Comparison of ENCODE assay signal across 1 cellular context in genomic region chr4:78252773-78253172, GRCh38.
A peak's percentile ranks its signal among the peaks of the same experiment; 100 is the strongest.
TF ChIP-seq lines count a peak whose summit lies in the region.

No MANE protein-coding gene starts in this region.

TF ChIP-seq in H1, 55 proteins besides CTCF, POLR2A, EP300 and RAD21 (continued from another document):
- TF ChIP-seq, protein P1, sequence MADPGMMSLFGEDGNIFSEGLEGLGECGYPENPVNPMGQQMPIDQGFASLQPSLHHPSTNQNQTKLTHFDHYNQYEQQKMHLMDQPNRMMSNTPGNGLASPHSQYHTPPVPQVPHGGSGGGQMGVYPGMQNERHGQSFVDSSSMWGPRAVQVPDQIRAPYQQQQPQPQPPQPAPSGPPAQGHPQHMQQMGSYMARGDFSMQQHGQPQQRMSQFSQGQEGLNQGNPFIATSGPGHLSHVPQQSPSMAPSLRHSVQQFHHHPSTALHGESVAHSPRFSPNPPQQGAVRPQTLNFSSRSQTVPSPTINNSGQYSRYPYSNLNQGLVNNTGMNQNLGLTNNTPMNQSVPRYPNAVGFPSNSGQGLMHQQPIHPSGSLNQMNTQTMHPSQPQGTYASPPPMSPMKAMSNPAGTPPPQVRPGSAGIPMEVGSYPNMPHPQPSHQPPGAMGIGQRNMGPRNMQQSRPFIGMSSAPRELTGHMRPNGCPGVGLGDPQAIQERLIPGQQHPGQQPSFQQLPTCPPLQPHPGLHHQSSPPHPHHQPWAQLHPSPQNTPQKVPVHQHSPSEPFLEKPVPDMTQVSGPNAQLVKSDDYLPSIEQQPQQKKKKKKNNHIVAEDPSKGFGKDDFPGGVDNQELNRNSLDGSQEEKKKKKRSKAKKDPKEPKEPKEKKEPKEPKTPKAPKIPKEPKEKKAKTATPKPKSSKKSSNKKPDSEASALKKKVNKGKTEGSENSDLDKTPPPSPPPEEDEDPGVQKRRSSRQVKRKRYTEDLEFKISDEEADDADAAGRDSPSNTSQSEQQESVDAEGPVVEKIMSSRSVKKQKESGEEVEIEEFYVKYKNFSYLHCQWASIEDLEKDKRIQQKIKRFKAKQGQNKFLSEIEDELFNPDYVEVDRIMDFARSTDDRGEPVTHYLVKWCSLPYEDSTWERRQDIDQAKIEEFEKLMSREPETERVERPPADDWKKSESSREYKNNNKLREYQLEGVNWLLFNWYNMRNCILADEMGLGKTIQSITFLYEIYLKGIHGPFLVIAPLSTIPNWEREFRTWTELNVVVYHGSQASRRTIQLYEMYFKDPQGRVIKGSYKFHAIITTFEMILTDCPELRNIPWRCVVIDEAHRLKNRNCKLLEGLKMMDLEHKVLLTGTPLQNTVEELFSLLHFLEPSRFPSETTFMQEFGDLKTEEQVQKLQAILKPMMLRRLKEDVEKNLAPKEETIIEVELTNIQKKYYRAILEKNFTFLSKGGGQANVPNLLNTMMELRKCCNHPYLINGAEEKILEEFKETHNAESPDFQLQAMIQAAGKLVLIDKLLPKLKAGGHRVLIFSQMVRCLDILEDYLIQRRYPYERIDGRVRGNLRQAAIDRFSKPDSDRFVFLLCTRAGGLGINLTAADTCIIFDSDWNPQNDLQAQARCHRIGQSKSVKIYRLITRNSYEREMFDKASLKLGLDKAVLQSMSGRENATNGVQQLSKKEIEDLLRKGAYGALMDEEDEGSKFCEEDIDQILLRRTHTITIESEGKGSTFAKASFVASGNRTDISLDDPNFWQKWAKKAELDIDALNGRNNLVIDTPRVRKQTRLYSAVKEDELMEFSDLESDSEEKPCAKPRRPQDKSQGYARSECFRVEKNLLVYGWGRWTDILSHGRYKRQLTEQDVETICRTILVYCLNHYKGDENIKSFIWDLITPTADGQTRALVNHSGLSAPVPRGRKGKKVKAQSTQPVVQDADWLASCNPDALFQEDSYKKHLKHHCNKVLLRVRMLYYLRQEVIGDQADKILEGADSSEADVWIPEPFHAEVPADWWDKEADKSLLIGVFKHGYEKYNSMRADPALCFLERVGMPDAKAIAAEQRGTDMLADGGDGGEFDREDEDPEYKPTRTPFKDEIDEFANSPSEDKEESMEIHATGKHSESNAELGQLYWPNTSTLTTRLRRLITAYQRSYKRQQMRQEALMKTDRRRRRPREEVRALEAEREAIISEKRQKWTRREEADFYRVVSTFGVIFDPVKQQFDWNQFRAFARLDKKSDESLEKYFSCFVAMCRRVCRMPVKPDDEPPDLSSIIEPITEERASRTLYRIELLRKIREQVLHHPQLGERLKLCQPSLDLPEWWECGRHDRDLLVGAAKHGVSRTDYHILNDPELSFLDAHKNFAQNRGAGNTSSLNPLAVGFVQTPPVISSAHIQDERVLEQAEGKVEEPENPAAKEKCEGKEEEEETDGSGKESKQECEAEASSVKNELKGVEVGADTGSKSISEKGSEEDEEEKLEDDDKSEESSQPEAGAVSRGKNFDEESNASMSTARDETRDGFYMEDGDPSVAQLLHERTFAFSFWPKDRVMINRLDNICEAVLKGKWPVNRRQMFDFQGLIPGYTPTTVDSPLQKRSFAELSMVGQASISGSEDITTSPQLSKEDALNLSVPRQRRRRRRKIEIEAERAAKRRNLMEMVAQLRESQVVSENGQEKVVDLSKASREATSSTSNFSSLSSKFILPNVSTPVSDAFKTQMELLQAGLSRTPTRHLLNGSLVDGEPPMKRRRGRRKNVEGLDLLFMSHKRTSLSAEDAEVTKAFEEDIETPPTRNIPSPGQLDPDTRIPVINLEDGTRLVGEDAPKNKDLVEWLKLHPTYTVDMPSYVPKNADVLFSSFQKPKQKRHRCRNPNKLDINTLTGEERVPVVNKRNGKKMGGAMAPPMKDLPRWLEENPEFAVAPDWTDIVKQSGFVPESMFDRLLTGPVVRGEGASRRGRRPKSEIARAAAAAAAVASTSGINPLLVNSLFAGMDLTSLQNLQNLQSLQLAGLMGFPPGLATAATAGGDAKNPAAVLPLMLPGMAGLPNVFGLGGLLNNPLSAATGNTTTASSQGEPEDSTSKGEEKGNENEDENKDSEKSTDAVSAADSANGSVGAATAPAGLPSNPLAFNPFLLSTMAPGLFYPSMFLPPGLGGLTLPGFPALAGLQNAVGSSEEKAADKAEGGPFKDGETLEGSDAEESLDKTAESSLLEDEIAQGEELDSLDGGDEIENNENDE (IDR thresholded peaks at IDR 0.05; ENCODE audit: insufficient replicate concordance, low read length): peak; percentile 71
- TF ChIP-seq KDM1A (IDR thresholded peaks at IDR 0.05; ENCODE audit: borderline replicate concordance, low read length) (peak; percentile 59; the same call in 1 of the 2 replicates), BCL11A (IDR thresholded peaks at IDR 0.05; ENCODE audit: low read depth in 2 of 2, low read length in 2 of 2) (peak; percentile 30 to 76), SIN3A (conservative IDR thresholded peaks at IDR 0.05 in 1 of 2, IDR thresholded peaks at IDR 0.05 in 1 of 2; ENCODE audit: low read depth in 1 of 2, low read length in 2 of 2) (0 out of 4 replicates have a peak, but pooled peaks of 1 of the 2 experiments have one; percentile 33), NANOG (IDR thresholded peaks at IDR 0.05; ENCODE audit: insufficient read depth, low read depth, low read length, poor library complexity, severe bottlenecking) (peak; percentile 66), SP1 (IDR thresholded peaks at IDR 0.05; ENCODE audit: low read depth, low read length) (peak; percentile 87), TEAD4 (IDR thresholded peaks at IDR 0.05; ENCODE audit: low read depth, low read length) (peak; percentile 91), TCF12 (IDR thresholded peaks at IDR 0.05; ENCODE audit: low read depth, low read length) (peak; percentile 61; the same call in 1 of the 2 replicates), HDAC2 (IDR thresholded peaks at IDR 0.05; ENCODE audit: borderline replicate concordance in 1 of 2, low read depth in 2 of 2, low read length in 2 of 2) (peak in 1 of 2 experiments; percentile 19; a peak in 1 of 4 replicates), CEBPB (IDR thresholded peaks at IDR 0.05; ENCODE audit: low read depth, low read length) (peak; percentile 94)
- TF ChIP-seq, protein P2, sequence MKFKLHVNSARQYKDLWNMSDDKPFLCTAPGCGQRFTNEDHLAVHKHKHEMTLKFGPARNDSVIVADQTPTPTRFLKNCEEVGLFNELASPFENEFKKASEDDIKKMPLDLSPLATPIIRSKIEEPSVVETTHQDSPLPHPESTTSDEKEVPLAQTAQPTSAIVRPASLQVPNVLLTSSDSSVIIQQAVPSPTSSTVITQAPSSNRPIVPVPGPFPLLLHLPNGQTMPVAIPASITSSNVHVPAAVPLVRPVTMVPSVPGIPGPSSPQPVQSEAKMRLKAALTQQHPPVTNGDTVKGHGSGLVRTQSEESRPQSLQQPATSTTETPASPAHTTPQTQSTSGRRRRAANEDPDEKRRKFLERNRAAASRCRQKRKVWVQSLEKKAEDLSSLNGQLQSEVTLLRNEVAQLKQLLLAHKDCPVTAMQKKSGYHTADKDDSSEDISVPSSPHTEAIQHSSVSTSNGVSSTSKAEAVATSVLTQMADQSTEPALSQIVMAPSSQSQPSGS (IDR thresholded peaks at IDR 0.05; ENCODE audit: low read length): 0 out of 2 replicates have a peak, but pooled peaks have one; percentile 86
